In the genomic region with DNA sequence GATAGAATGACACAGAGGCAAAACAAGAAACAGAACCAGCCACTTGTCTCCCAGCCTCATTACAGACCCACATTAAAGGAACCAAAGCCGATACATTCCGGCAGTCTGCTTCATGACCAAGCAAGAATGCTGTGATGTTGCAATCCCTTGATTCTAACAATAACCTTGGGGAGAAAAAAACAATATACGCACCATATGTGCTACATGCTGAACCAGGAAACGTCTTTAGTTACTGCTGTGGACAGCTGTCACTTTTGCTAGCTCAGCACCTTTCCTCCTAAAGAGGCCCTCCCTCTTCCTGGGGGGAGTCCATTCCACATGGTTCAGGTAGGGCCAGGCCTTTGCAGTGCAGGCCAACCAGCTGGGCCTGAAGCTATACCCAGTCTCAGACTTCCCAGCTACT, we compare ENCODE assay signal across 1 cellular context.
TF ChIP-seq lines count a peak whose summit lies in the region.

No MANE protein-coding gene starts in this region.

TF ChIP-seq in HepG2, 621 proteins besides CTCF, POLR2A, EP300 and RAD21 (continued from another document):
- no peak for TF ChIP-seq ZNF235 (CRISPR knock-in tag; IDR thresholded peaks at IDR 0.05; ENCODE audit: borderline replicate concordance)
- peak; percentile 21 for TF ChIP-seq TEAD3 (CRISPR knock-in tag; optimal IDR thresholded peaks at IDR 0.05; ENCODE audit: borderline replicate concordance)
- TF ChIP-seq, protein P1, sequence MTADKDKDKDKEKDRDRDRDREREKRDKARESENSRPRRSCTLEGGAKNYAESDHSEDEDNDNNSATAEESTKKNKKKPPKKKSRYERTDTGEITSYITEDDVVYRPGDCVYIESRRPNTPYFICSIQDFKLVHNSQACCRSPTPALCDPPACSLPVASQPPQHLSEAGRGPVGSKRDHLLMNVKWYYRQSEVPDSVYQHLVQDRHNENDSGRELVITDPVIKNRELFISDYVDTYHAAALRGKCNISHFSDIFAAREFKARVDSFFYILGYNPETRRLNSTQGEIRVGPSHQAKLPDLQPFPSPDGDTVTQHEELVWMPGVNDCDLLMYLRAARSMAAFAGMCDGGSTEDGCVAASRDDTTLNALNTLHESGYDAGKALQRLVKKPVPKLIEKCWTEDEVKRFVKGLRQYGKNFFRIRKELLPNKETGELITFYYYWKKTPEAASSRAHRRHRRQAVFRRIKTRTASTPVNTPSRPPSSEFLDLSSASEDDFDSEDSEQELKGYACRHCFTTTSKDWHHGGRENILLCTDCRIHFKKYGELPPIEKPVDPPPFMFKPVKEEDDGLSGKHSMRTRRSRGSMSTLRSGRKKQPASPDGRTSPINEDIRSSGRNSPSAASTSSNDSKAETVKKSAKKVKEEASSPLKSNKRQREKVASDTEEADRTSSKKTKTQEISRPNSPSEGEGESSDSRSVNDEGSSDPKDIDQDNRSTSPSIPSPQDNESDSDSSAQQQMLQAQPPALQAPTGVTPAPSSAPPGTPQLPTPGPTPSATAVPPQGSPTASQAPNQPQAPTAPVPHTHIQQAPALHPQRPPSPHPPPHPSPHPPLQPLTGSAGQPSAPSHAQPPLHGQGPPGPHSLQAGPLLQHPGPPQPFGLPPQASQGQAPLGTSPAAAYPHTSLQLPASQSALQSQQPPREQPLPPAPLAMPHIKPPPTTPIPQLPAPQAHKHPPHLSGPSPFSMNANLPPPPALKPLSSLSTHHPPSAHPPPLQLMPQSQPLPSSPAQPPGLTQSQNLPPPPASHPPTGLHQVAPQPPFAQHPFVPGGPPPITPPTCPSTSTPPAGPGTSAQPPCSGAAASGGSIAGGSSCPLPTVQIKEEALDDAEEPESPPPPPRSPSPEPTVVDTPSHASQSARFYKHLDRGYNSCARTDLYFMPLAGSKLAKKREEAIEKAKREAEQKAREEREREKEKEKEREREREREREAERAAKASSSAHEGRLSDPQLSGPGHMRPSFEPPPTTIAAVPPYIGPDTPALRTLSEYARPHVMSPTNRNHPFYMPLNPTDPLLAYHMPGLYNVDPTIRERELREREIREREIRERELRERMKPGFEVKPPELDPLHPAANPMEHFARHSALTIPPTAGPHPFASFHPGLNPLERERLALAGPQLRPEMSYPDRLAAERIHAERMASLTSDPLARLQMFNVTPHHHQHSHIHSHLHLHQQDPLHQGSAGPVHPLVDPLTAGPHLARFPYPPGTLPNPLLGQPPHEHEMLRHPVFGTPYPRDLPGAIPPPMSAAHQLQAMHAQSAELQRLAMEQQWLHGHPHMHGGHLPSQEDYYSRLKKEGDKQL (CRISPR knock-in tag; IDR thresholded peaks at IDR 0.05; ENCODE audit: low read depth), result no peak
- TF ChIP-seq FOXK1 (CRISPR knock-in tag; IDR thresholded peaks at IDR 0.05; ENCODE audit: borderline replicate concordance, low read depth), result no peak
- no peak for TF ChIP-seq ELF4 (CRISPR knock-in tag; IDR thresholded peaks at IDR 0.05; ENCODE audit: borderline replicate concordance)
- no peak for TF ChIP-seq SOX6 (IDR thresholded peaks at IDR 0.05)
- TF ChIP-seq SOX6 (CRISPR knock-in tag; IDR thresholded peaks at IDR 0.05), result peak; percentile 27; the same call in 1 of the 2 replicates
- TF ChIP-seq, protein P2, sequence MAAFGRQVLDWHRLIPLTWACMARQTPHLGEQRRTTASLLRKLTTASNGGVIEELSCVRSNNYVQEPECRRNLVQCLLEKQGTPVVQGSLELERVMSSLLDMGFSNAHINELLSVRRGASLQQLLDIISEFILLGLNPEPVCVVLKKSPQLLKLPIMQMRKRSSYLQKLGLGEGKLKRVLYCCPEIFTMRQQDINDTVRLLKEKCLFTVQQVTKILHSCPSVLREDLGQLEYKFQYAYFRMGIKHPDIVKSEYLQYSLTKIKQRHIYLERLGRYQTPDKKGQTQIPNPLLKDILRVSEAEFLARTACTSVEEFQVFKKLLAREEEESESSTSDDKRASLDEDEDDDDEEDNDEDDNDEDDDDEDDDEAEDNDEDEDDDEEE (CRISPR knock-in tag; IDR thresholded peaks at IDR 0.05), result no peak
- no peak for TF ChIP-seq CAMTA2 (CRISPR knock-in tag; IDR thresholded peaks at IDR 0.05; ENCODE audit: borderline replicate concordance)
- no peak for TF ChIP-seq ZNF720 (CRISPR knock-in tag; IDR thresholded peaks at IDR 0.05)
- no peak for TF ChIP-seq THYN1 (CRISPR knock-in tag; IDR thresholded peaks at IDR 0.05; ENCODE audit: borderline replicate concordance, low read depth)
- no peak for TF ChIP-seq ZNF563 (CRISPR knock-in tag; IDR thresholded peaks at IDR 0.05)
- TF ChIP-seq, protein P3, sequence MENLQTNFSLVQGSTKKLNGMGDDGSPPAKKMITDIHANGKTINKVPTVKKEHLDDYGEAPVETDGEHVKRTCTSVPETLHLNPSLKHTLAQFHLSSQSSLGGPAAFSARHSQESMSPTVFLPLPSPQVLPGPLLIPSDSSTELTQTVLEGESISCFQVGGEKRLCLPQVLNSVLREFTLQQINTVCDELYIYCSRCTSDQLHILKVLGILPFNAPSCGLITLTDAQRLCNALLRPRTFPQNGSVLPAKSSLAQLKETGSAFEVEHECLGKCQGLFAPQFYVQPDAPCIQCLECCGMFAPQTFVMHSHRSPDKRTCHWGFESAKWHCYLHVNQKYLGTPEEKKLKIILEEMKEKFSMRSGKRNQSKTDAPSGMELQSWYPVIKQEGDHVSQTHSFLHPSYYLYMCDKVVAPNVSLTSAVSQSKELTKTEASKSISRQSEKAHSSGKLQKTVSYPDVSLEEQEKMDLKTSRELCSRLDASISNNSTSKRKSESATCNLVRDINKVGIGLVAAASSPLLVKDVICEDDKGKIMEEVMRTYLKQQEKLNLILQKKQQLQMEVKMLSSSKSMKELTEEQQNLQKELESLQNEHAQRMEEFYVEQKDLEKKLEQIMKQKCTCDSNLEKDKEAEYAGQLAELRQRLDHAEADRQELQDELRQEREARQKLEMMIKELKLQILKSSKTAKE (CRISPR knock-in tag; IDR thresholded peaks at IDR 0.05; ENCODE audit: borderline replicate concordance), result no peak
- TF ChIP-seq SSRP1 (CRISPR knock-in tag; IDR thresholded peaks at IDR 0.05), result no peak
